ENCODE assay signal across 1 cellular context in the genomic region with DNA sequence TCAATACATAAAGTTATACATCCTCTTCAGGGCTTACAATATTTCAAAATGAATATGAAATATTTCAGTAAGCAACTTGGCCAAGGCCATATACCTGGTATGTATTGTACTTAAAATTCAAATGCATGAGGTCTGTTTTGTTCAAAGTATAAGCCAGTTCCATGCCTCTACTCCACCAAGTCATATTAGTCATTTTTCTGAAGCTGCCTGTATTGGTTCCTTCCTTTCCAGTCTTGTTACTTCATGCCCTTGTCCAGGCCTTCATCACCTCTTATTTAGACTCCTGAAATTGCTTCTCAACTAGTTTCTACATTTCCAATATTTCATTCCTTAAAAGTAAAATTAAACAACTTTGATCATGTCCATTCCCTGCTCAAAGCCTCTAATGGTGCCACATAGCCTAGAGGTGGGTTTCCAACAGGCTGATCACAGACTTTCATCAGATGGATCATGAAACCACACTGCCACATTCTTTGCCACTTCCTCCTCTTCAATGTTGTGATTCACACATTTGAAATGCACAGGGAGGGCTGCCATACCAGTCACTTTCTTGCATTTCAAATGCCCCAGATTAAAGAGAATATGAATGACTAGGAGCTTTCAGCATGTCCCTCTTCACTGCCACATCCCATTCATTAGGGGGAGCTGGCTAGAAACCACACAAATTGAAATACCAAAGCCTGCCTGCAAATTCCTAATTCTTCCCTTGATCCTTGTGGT.
A peak's percentile ranks its signal among the peaks of the same experiment; 100 is the strongest.
TF ChIP-seq lines count a peak whose summit lies in the region.

No MANE protein-coding gene starts in this region.

TF ChIP-seq in GM23338, 12 proteins besides CTCF, POLR2A, EP300 and RAD21 (continued from another document):
- TF ChIP-seq, protein P1, sequence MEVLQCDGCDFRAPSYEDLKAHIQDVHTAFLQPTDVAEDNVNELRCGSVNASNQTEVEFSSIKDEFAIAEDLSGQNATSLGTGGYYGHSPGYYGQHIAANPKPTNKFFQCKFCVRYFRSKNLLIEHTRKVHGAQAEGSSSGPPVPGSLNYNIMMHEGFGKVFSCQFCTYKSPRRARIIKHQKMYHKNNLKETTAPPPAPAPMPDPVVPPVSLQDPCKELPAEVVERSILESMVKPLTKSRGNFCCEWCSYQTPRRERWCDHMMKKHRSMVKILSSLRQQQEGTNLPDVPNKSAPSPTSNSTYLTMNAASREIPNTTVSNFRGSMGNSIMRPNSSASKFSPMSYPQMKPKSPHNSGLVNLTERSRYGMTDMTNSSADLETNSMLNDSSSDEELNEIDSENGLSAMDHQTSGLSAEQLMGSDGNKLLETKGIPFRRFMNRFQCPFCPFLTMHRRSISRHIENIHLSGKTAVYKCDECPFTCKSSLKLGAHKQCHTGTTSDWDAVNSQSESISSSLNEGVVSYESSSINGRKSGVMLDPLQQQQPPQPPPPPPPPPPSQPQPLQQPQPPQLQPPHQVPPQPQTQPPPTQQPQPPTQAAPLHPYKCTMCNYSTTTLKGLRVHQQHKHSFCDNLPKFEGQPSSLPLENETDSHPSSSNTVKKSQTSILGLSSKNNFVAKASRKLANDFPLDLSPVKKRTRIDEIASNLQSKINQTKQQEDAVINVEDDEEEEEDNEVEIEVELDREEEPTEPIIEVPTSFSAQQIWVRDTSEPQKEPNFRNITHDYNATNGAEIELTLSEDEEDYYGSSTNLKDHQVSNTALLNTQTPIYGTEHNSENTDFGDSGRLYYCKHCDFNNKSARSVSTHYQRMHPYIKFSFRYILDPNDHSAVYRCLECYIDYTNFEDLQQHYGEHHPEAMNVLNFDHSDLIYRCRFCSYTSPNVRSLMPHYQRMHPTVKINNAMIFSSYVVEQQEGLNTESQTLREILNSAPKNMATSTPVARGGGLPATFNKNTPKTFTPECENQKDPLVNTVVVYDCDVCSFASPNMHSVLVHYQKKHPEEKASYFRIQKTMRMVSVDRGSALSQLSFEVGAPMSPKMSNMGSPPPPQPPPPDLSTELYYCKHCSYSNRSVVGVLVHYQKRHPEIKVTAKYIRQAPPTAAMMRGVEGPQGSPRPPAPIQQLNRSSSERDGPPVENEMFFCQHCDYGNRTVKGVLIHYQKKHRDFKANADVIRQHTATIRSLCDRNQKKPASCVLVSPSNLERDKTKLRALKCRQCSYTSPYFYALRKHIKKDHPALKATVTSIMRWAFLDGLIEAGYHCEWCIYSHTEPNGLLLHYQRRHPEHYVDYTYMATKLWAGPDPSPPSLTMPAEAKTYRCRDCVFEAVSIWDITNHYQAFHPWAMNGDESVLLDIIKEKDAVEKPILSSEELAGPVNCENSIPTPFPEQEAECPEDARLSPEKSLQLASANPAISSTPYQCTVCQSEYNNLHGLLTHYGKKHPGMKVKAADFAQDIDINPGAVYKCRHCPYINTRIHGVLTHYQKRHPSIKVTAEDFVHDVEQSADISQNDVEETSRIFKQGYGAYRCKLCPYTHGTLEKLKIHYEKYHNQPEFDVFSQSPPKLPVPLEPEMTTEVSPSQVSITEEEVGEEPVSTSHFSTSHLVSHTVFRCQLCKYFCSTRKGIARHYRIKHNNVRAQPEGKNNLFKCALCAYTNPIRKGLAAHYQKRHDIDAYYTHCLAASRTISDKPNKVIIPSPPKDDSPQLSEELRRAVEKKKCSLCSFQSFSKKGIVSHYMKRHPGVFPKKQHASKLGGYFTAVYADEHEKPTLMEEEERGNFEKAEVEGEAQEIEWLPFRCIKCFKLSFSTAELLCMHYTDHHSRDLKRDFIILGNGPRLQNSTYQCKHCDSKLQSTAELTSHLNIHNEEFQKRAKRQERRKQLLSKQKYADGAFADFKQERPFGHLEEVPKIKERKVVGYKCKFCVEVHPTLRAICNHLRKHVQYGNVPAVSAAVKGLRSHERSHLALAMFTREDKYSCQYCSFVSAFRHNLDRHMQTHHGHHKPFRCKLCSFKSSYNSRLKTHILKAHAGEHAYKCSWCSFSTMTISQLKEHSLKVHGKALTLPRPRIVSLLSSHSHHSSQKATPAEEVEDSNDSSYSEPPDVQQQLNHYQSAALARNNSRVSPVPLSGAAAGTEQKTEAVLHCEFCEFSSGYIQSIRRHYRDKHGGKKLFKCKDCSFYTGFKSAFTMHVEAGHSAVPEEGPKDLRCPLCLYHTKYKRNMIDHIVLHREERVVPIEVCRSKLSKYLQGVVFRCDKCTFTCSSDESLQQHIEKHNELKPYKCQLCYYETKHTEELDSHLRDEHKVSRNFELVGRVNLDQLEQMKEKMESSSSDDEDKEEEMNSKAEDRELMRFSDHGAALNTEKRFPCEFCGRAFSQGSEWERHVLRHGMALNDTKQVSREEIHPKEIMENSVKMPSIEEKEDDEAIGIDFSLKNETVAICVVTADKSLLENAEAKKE (CRISPR knock-in tag; IDR thresholded peaks at IDR 0.05) = 0 out of 2 replicates have a peak, but pooled peaks have one; percentile 9
